In genomic region chr20:44489223-44489622, GRCh38 we compare ENCODE assay signal across 16 cellular contexts. TPM values are rescaled to one million over a fixed set of nuclear protein-coding genes. Genes with fewer than 3 reads are reported as not detected.
DNase-seq lines count a peak whose midpoint lies in the region; ATAC-seq and FAIRE-seq lines count a peak whose summit lies in the region.
"Had no signal": no experiment of that assay in that cellular context is flagged by ENCODE, and none has a peak within 500 bp of the region (broad histone marks: within the 10 kb centered on the region; RNA-seq: fewer than 3 reads in every experiment).

No MANE protein-coding gene starts in this region.

- peaks cover 31% of the 10 kb centered on the region for H3K36me3 Mint-ChIP-seq in activated naive CD4-positive, alpha-beta T cell treated with anti-CD3 and anti-CD28 coated beads for 36 hours (ENCODE audit: low read depth)
- H3K36me3 Mint-ChIP-seq in activated naive CD8-positive, alpha-beta T cell treated with anti-CD3 and anti-CD28 coated beads, Interleukin-2, amount 50 U/mL, for 24 hours (ENCODE audit: low read depth) = peaks cover 48% of the 10 kb centered on the region
- peaks cover 59% of the 10 kb centered on the region for H3K36me3 Mint-ChIP-seq in stimulated activated memory B cell treated with anti-CD40 and anti-IgM and Interleukin-4, amounts not matched to agents 10 μg/mL and 1 μg/mL and 100 μg/mL, for 72 hours

- no peak overlapping the region for H3K4me3 Mint-ChIP-seq in activated naive CD4-positive, alpha-beta T cell treated with anti-CD3 and anti-CD28 coated beads for 36 hours
- no peak overlapping the region for H3K4me3 Mint-ChIP-seq in activated naive CD8-positive, alpha-beta T cell treated with anti-CD3 and anti-CD28 coated beads, Interleukin-2, amount 50 U/mL, for 24 hours
- H3K4me3 Mint-ChIP-seq in stimulated activated memory B cell treated with anti-CD40 and anti-IgM and Interleukin-4, amounts not matched to agents 10 μg/mL and 1 μg/mL and 100 μg/mL, for 72 hours = no peak overlapping the region

- CTCF ChIA-PET in activated naive CD4-positive, alpha-beta T cell treated with anti-CD3 and anti-CD28 coated beads for 36 hours (lab: Charles Lee) = no interaction called here

- peaks cover 9% of the 10 kb centered on the region for H3K4me1 Mint-ChIP-seq in activated naive CD4-positive, alpha-beta T cell treated with anti-CD3 and anti-CD28 coated beads for 36 hours (ENCODE audit: low read depth)
- peaks cover 27% of the 10 kb centered on the region for H3K4me1 Mint-ChIP-seq in activated naive CD8-positive, alpha-beta T cell treated with anti-CD3 and anti-CD28 coated beads, Interleukin-2, amount 50 U/mL, for 24 hours
- peaks cover 14% of the 10 kb centered on the region for H3K4me1 Mint-ChIP-seq in stimulated activated memory B cell treated with anti-CD40 and anti-IgM and Interleukin-4, amounts not matched to agents 10 μg/mL and 1 μg/mL and 100 μg/mL, for 72 hours

- intact Hi-C loops in activated naive CD4-positive, alpha-beta T cell treated with anti-CD3 and anti-CD28 coated beads for 36 hours (cut with micrococcal nuclease) = no loop called here

- peak; percentile 12 for ATAC-seq in activated naive CD8-positive, alpha-beta T cell treated with anti-CD3 and anti-CD28 coated beads, Interleukin-2, amount 50 U/mL, for 24 hours
- ATAC-seq in stimulated activated memory B cell treated with anti-CD40 and anti-IgM and Interleukin-4, amounts not matched to agents 10 μg/mL and 1 μg/mL and 100 μg/mL, for 72 hours = no peak
- ATAC-seq in GM19324 (IDR thresholded peaks at IDR 0.05; ENCODE audit: low FRiP score, unreplicated experiment) (no peak), GM18873 (IDR thresholded peaks at IDR 0.05; ENCODE audit: low FRiP score, unreplicated experiment) (no peak)

- peak; percentile 40 for FAIRE-seq in HTR-8/SVneo (lab: Jason Lieb, UNC)

- no peaks in the 10 kb centered on the region for H3K27me3 Mint-ChIP-seq in activated naive CD4-positive, alpha-beta T cell treated with anti-CD3 and anti-CD28 coated beads for 36 hours (ENCODE audit: low read depth)
- H3K27me3 Mint-ChIP-seq in activated naive CD8-positive, alpha-beta T cell treated with anti-CD3 and anti-CD28 coated beads, Interleukin-2, amount 50 U/mL, for 24 hours = no peaks in the 10 kb centered on the region
- no peaks in the 10 kb centered on the region for H3K27me3 Mint-ChIP-seq in stimulated activated memory B cell treated with anti-CD40 and anti-IgM and Interleukin-4, amounts not matched to agents 10 μg/mL and 1 μg/mL and 100 μg/mL, for 72 hours

- H3K9me3 Mint-ChIP-seq in activated naive CD4-positive, alpha-beta T cell treated with anti-CD3 and anti-CD28 coated beads for 36 hours = no peaks in the 10 kb centered on the region
- H3K9me3 Mint-ChIP-seq in activated naive CD8-positive, alpha-beta T cell treated with anti-CD3 and anti-CD28 coated beads, Interleukin-2, amount 50 U/mL, for 24 hours = no peaks in the 10 kb centered on the region
- no peaks in the 10 kb centered on the region for H3K9me3 Mint-ChIP-seq in stimulated activated memory B cell treated with anti-CD40 and anti-IgM and Interleukin-4, amounts not matched to agents 10 μg/mL and 1 μg/mL and 100 μg/mL, for 72 hours

- no peak for DNase-seq in activated naive CD4-positive, alpha-beta T cell treated with anti-CD3 and anti-CD28 coated beads for 36 hours
- no peak for DNase-seq in activated naive CD4-positive, alpha-beta T cell treated with Interleukin-2 at 50 U/mL for 16 hours
- no peak for DNase-seq in HTR-8/SVneo (ENCODE audit: insufficient read length, low spot score)
- DNase-seq in activated naive CD8-positive, alpha-beta T cell treated with anti-CD3 and anti-CD28 coated beads, Interleukin-2, amount 50 U/mL, for 24 hours = no peak
- no peak for DNase-seq in DMS114 treated with DMSO at 0.1 percent for 48 hours (lab: John Stamatoyannopoulos, UW; ENCODE audit: unreplicated experiment)
- DNase-seq: AML-193, Caco-2, GM23248, HCEC 1CT, KG1, NCI-H1092 treated with DMSO at 0.1 percent for 48 hours, NCI-H2081 treated with DMSO at 0.1 percent for 48 hours, NCI-H524 had no signal

- peak overlapping the region; percentile 56 for H3K27ac Mint-ChIP-seq in activated naive CD4-positive, alpha-beta T cell treated with anti-CD3 and anti-CD28 coated beads for 36 hours
- H3K27ac Mint-ChIP-seq in activated naive CD8-positive, alpha-beta T cell treated with anti-CD3 and anti-CD28 coated beads, Interleukin-2, amount 50 U/mL, for 24 hours = peak overlapping the region; percentile 71
- peak overlapping the region; percentile 48 for H3K27ac Mint-ChIP-seq in stimulated activated memory B cell treated with anti-CD40 and anti-IgM and Interleukin-4, amounts not matched to agents 10 μg/mL and 1 μg/mL and 100 μg/mL, for 72 hours

RNA-seq across cellular contexts. Expression of gene TTPAL, which starts 13.5 kb away (rescaled TPM):
- 10 to 100 TPM; 10.8 to 11.5 TPM for total RNA-seq in activated naive CD4-positive, alpha-beta T cell treated with anti-CD3 and anti-CD28 coated beads for 36 hours

RNA-seq across cellular contexts. Expression of gene SERINC3, which starts 32.6 kb away (rescaled TPM):
- 10 to 100 TPM; 48.7 to 50.2 TPM for total RNA-seq in activated naive CD4-positive, alpha-beta T cell treated with anti-CD3 and anti-CD28 coated beads for 36 hours
